31 cellular contexts compared by ENCODE assay signal in genomic region chr12:77916276-77916675, GRCh38.
"Had no signal": no experiment of that assay in that cellular context is flagged by ENCODE, and none has a peak within 500 bp of the region (broad histone marks: within the 10 kb centered on the region; RNA-seq: fewer than 3 reads in every experiment).

No MANE protein-coding gene starts in this region.

- H3K4me3 ChIP-seq: ascending aorta, MG63, SJCRH30, SK-N-MC had no signal

- H3K4me1 ChIP-seq: ascending aorta, SJCRH30 had no signal

- H3K4me1 Mint-ChIP-seq: activated CD4-positive, alpha-beta T cell treated with anti-CD3 and anti-CD28 coated beads, Interleukin-2, amount 10 ng/mL, durations not matched to agents 24 days and 14 days; activated naive CD4-positive, alpha-beta T cell treated with anti-CD3 and anti-CD28 coated beads, Interleukin-2, amount 50 U/mL, for 24 hours; activated naive CD8-positive, alpha-beta T cell treated with anti-CD3 and anti-CD28 coated beads, Interleukin-2, amount 10 ng/mL, durations not matched to agents 7 days and 5 days; activated T-helper 17 cell treated with anti-CD3 and anti-CD28 coated beads, Interleukin-2, amount 50 U/mL, for 72 hours had no signal

- H3K4me3 Mint-ChIP-seq: activated CD4-positive, alpha-beta T cell treated with anti-CD3 and anti-CD28 coated beads, Interleukin-2, amount 10 ng/mL, durations not matched to agents 24 days and 14 days; activated CD8-positive, alpha-beta T cell treated with anti-CD3 and anti-CD28 coated beads for 36 hours; activated naive CD4-positive, alpha-beta T cell treated with anti-CD3 and anti-CD28 coated beads, Interleukin-2, amount 50 U/mL, for 24 hours; activated naive CD8-positive, alpha-beta T cell treated with anti-CD3 and anti-CD28 coated beads, Interleukin-2, amount 10 ng/mL, durations not matched to agents 7 days and 5 days; activated T-cell treated with anti-CD3 and anti-CD28 coated beads, Interleukin-2, amount 50 U/mL, for 72 hours; activated T-helper 17 cell treated with anti-CD3 and anti-CD28 coated beads, Interleukin-2, amount 50 U/mL, for 72 hours had no signal

- H3K27me3 Mint-ChIP-seq: activated CD4-positive, alpha-beta T cell treated with anti-CD3 and anti-CD28 coated beads, Interleukin-2, amount 10 ng/mL, durations not matched to agents 24 days and 14 days; activated CD8-positive, alpha-beta T cell treated with anti-CD3 and anti-CD28 coated beads for 36 hours; activated naive CD4-positive, alpha-beta T cell treated with anti-CD3 and anti-CD28 coated beads, Interleukin-2, amount 50 U/mL, for 24 hours; activated naive CD8-positive, alpha-beta T cell treated with anti-CD3 and anti-CD28 coated beads, Interleukin-2, amount 10 ng/mL, durations not matched to agents 7 days and 5 days; activated T-helper 17 cell treated with anti-CD3 and anti-CD28 coated beads, Interleukin-2, amount 50 U/mL, for 72 hours had no signal

- H3K36me3 ChIP-seq: ascending aorta, MG63, SJCRH30 had no signal

- H3K9me3 Mint-ChIP-seq: activated CD4-positive, alpha-beta T cell treated with anti-CD3 and anti-CD28 coated beads, Interleukin-2, amount 10 ng/mL, durations not matched to agents 24 days and 14 days; activated naive CD4-positive, alpha-beta T cell treated with anti-CD3 and anti-CD28 coated beads, Interleukin-2, amount 50 U/mL, for 24 hours; activated naive CD8-positive, alpha-beta T cell treated with anti-CD3 and anti-CD28 coated beads, Interleukin-2, amount 10 ng/mL, durations not matched to agents 7 days and 5 days had no signal

- H3K27ac Mint-ChIP-seq: activated CD4-positive, alpha-beta T cell treated with anti-CD3 and anti-CD28 coated beads, Interleukin-2, amount 10 ng/mL, durations not matched to agents 24 days and 14 days; activated CD8-positive, alpha-beta T cell treated with anti-CD3 and anti-CD28 coated beads for 36 hours; activated naive CD4-positive, alpha-beta T cell treated with anti-CD3 and anti-CD28 coated beads, Interleukin-2, amount 50 U/mL, for 24 hours; activated naive CD8-positive, alpha-beta T cell treated with anti-CD3 and anti-CD28 coated beads, Interleukin-2, amount 10 ng/mL, durations not matched to agents 7 days and 5 days; activated T-cell treated with anti-CD3 and anti-CD28 coated beads, Interleukin-2, amount 50 U/mL, for 72 hours; activated T-helper 17 cell treated with anti-CD3 and anti-CD28 coated beads, Interleukin-2, amount 50 U/mL, for 72 hours had no signal

- H3K27ac ChIP-seq: ascending aorta, SJCRH30, SK-N-MC had no signal

- H3K27me3 ChIP-seq: ascending aorta, SJCRH30 had no signal

- DNase-seq: activated CD4-positive, alpha-beta T cell treated with anti-CD3 and anti-CD28 coated beads, Interleukin-2, amount 10 ng/mL, durations not matched to agents 24 days and 14 days; activated CD4-positive, alpha-beta T cell treated with anti-CD3 and anti-CD28 coated beads, Interleukin-2, amount 50 U/mL, for 4 hours; activated CD8-positive, alpha-beta T cell treated with anti-CD3 and anti-CD28 coated beads for 36 hours; activated gamma-delta T cell; activated naive CD4-positive, alpha-beta T cell treated with Interleukin-2 at 50 U/mL for 16 hours; activated naive CD8-positive, alpha-beta T cell treated with anti-CD3 and anti-CD28 coated beads, Interleukin-2, amount 10 ng/mL, durations not matched to agents 7 days and 5 days; activated T-cell treated with anti-CD3 and anti-CD28 coated beads, Interleukin-2, amount 50 U/mL, for 1 hour; activated T-cell treated with anti-CD3 and anti-CD28 coated beads, Interleukin-2, amount 50 U/mL, for 72 hours; amygdala; caudate nucleus; Kasumi-1; KG1; MG63; NCI-H1048; NCI-H1105 treated with DMSO at 0.1 percent for 48 hours; NCI-H1436; NCI-H1694; NCI-H1930; NCI-H2081 treated with DMSO at 0.1 percent for 48 hours; NCI-H2171; NCI-H510A; NCI-H526; NCI-H748 treated with DMSO at 0.1 percent for 48 hours; OCI-M1; Right ventricle myocardium superior; SJCRH30; T1000 had no signal

- H3K9me3 ChIP-seq: ascending aorta, MG63, SJCRH30 had no signal

- H3K36me3 Mint-ChIP-seq: activated naive CD4-positive, alpha-beta T cell treated with anti-CD3 and anti-CD28 coated beads, Interleukin-2, amount 50 U/mL, for 24 hours; activated naive CD8-positive, alpha-beta T cell treated with anti-CD3 and anti-CD28 coated beads, Interleukin-2, amount 10 ng/mL, durations not matched to agents 7 days and 5 days had no signal
